Comparison of ENCODE assay signal across 18 cellular contexts in genomic region chr9:270657-271237, GRCh38. TPM values are rescaled to one million over a fixed set of nuclear protein-coding genes. Genes with fewer than 3 reads are reported as not detected.
DNase-seq lines count a peak whose midpoint lies in the region; ATAC-seq and TF ChIP-seq lines count a peak whose summit lies in the region.
"Had no signal": no experiment of that assay in that cellular context is flagged by ENCODE, and none has a peak within 500 bp of the region (broad histone marks: within the 10 kb centered on the region; RNA-seq: fewer than 3 reads in every experiment).

No MANE protein-coding gene starts in this region.

- 0 out of 2 replicates have a peak overlapping the region, but pooled peaks have one; percentile 10 for H2AFZ ChIP-seq in OCI-LY7 (ENCODE audit: low read length)

- CTCF ChIA-PET in OCI-LY7 (lab: Charles Lee; ENCODE audit: unreplicated experiment): no interaction called here

- H3K36me3 Mint-ChIP-seq in activated naive CD4-positive, alpha-beta T cell treated with anti-CD3 and anti-CD28 coated beads, Interleukin-2, amount 50 U/mL, for 24 hours: peaks cover 13% of the 10 kb centered on the region
- peaks cover 26% of the 10 kb centered on the region for H3K36me3 Mint-ChIP-seq in activated naive CD8-positive, alpha-beta T cell treated with anti-CD3 and anti-CD28 coated beads, Interleukin-2, amount 50 U/mL, for 24 hours (ENCODE audit: low read depth)
- H3K36me3 Mint-ChIP-seq in stimulated activated memory B cell treated with anti-CD40 and anti-IgM and Interleukin-4, amounts not matched to agents 10 μg/mL and 1 μg/mL and 100 μg/mL, for 72 hours: peaks cover 18% of the 10 kb centered on the region

- H3K79me2 ChIP-seq in OCI-LY7 (ENCODE audit: insufficient read depth, low read depth, low read length): peaks cover 24% of the 10 kb centered on the region

- no peak overlapping the region for H3K4me3 Mint-ChIP-seq in activated naive CD4-positive, alpha-beta T cell treated with anti-CD3 and anti-CD28 coated beads, Interleukin-2, amount 50 U/mL, for 24 hours
- H3K4me3 Mint-ChIP-seq in activated naive CD8-positive, alpha-beta T cell treated with anti-CD3 and anti-CD28 coated beads, Interleukin-2, amount 50 U/mL, for 24 hours: no peak overlapping the region
- H3K4me3 Mint-ChIP-seq in stimulated activated memory B cell treated with anti-CD40 and anti-IgM and Interleukin-4, amounts not matched to agents 10 μg/mL and 1 μg/mL and 100 μg/mL, for 72 hours: no peak overlapping the region

- H3K4me2 ChIP-seq in OCI-LY7 (ENCODE audit: low read length): no peak overlapping the region

- no peak overlapping the region for H3K27ac ChIP-seq in OCI-LY7 (ENCODE audit: low read depth, low read length, poor library complexity, severe bottlenecking)
- H3K27ac ChIP-seq: left ventricle myocardium inferior, VCaP had no signal

- peaks cover 18% of the 10 kb centered on the region for H3K4me1 ChIP-seq in OCI-LY7 (ENCODE audit: insufficient read depth, low read length, poor library complexity, severe bottlenecking)
- H3K4me1 ChIP-seq: left ventricle myocardium inferior, tibial nerve had no signal

- no peaks in the 10 kb centered on the region for H3K27me3 Mint-ChIP-seq in activated naive CD4-positive, alpha-beta T cell treated with anti-CD3 and anti-CD28 coated beads, Interleukin-2, amount 50 U/mL, for 24 hours
- no peaks in the 10 kb centered on the region for H3K27me3 Mint-ChIP-seq in activated naive CD8-positive, alpha-beta T cell treated with anti-CD3 and anti-CD28 coated beads, Interleukin-2, amount 50 U/mL, for 24 hours
- no peaks in the 10 kb centered on the region for H3K27me3 Mint-ChIP-seq in stimulated activated memory B cell treated with anti-CD40 and anti-IgM and Interleukin-4, amounts not matched to agents 10 μg/mL and 1 μg/mL and 100 μg/mL, for 72 hours

- no peak for TF ChIP-seq CTCF in OCI-LY7 (conservative IDR thresholded peaks at IDR 0.05; ENCODE audit: low read length)

- intact Hi-C loops in OCI-LY7 (cut with micrococcal nuclease; ENCODE audit: unreplicated experiment): loop anchor here (5.0 kb wide), 1 partner anchor 297 kb away; no protein-coding TSS in a partner anchor

- POLR2A ChIA-PET in OCI-LY7 (lab: Charles Lee): no interaction called here

- H3K4me3 ChIP-seq in OCI-LY7 (ENCODE audit: low read depth, low read length, poor library complexity, severe bottlenecking): no peak overlapping the region
- H3K4me3 ChIP-seq: left ventricle myocardium inferior, tibial nerve had no signal

- H3K27ac Mint-ChIP-seq in activated naive CD4-positive, alpha-beta T cell treated with anti-CD3 and anti-CD28 coated beads, Interleukin-2, amount 50 U/mL, for 24 hours: peak overlapping the region; percentile 3
- peak overlapping the region; percentile 29 for H3K27ac Mint-ChIP-seq in activated naive CD8-positive, alpha-beta T cell treated with anti-CD3 and anti-CD28 coated beads, Interleukin-2, amount 50 U/mL, for 24 hours
- peak overlapping the region; percentile 97 for H3K27ac Mint-ChIP-seq in stimulated activated memory B cell treated with anti-CD40 and anti-IgM and Interleukin-4, amounts not matched to agents 10 μg/mL and 1 μg/mL and 100 μg/mL, for 72 hours

- H3K9me3 Mint-ChIP-seq in activated naive CD4-positive, alpha-beta T cell treated with anti-CD3 and anti-CD28 coated beads, Interleukin-2, amount 50 U/mL, for 24 hours: no peaks in the 10 kb centered on the region
- peaks cover 9% of the 10 kb centered on the region for H3K9me3 Mint-ChIP-seq in activated naive CD8-positive, alpha-beta T cell treated with anti-CD3 and anti-CD28 coated beads, Interleukin-2, amount 50 U/mL, for 24 hours
- no peaks in the 10 kb centered on the region for H3K9me3 Mint-ChIP-seq in stimulated activated memory B cell treated with anti-CD40 and anti-IgM and Interleukin-4, amounts not matched to agents 10 μg/mL and 1 μg/mL and 100 μg/mL, for 72 hours

- DNase-seq in activated naive CD4-positive, alpha-beta T cell treated with anti-CD3 and anti-CD28 coated beads, Interleukin-2, amount 50 U/mL, for 16 hours: no peak
- DNase-seq in OCI-LY7 (ENCODE audit: low spot score): no peak
- DNase-seq in activated naive CD8-positive, alpha-beta T cell treated with anti-CD3 and anti-CD28 coated beads, Interleukin-2, amount 50 U/mL, for 24 hours: no peak
- DNase-seq in globus pallidus (ENCODE audit: low spot score): no peak
- DNase-seq in Ammon's horn (ENCODE audit: low spot score): no peak
- no peak for DNase-seq in KBM-7
- DNase-seq: activated gamma-delta T cell treated with Interleukin-2 at 50 U/mL for 16 hours; H7; head of caudate nucleus; left ventricle myocardium inferior; NCI-H1436 treated with DMSO at 0.1 percent for 48 hours; NCI-H526; SHP77; stimulated activated naive CD4-positive, alpha-beta T cell had no signal

- no peak for ATAC-seq in activated naive CD8-positive, alpha-beta T cell treated with anti-CD3 and anti-CD28 coated beads, Interleukin-2, amount 50 U/mL, for 24 hours
- no peak for ATAC-seq in stimulated activated memory B cell treated with anti-CD40 and anti-IgM and Interleukin-4, amounts not matched to agents 10 μg/mL and 1 μg/mL and 100 μg/mL, for 72 hours

- H3K9me2 ChIP-seq in OCI-LY7 (ENCODE audit: insufficient read depth, low read length): no peaks in the 10 kb centered on the region

- H4K20me1 ChIP-seq in OCI-LY7 (ENCODE audit: insufficient read depth, low read length): no peaks in the 10 kb centered on the region

- H3K4me1 Mint-ChIP-seq in activated naive CD4-positive, alpha-beta T cell treated with anti-CD3 and anti-CD28 coated beads, Interleukin-2, amount 50 U/mL, for 24 hours: peaks cover 48% of the 10 kb centered on the region
- peaks cover 57% of the 10 kb centered on the region for H3K4me1 Mint-ChIP-seq in activated naive CD8-positive, alpha-beta T cell treated with anti-CD3 and anti-CD28 coated beads, Interleukin-2, amount 50 U/mL, for 24 hours
- peaks cover 45% of the 10 kb centered on the region for H3K4me1 Mint-ChIP-seq in stimulated activated memory B cell treated with anti-CD40 and anti-IgM and Interleukin-4, amounts not matched to agents 10 μg/mL and 1 μg/mL and 100 μg/mL, for 72 hours

- H3K9me3 ChIP-seq in OCI-LY7 (ENCODE audit: low read length): no peaks in the 10 kb centered on the region
- H3K9me3 ChIP-seq: left ventricle myocardium inferior, tibial nerve had no signal

- no TSS peak for BruUV-seq in OCI-LY7 (replicated peaks; lab: Mats Ljungman, UMichigan)

- peaks cover 14% of the 10 kb centered on the region for H3K36me3 ChIP-seq in OCI-LY7 (ENCODE audit: insufficient read depth, low read length)
- H3K36me3 ChIP-seq: left ventricle myocardium inferior, tibial nerve had no signal

- in situ Hi-C loops in KBM-7 (cut with MboI; ENCODE audit: low pct_unique_long_range_greater_than_20kb, low sequenced_read_pairs): no loop called here

RNA-seq across cellular contexts. Expression of gene DOCK8, which starts 56.1 kb away (rescaled TPM):
- 59.0 and 63.7 TPM in 2 replicates for total RNA-seq in OCI-LY7 (2014; rRNA removed; shearing (Covaris generic))
- 145 TPM in 2 replicates for total RNA-seq in OCI-LY7 (2022)

Comparison
In these comparisons a context has a peak if more than half of its experiments do, and no peak if none do; other contexts are left out.
1. H3K27ac Mint-ChIP-seq: peak in every context shown above with its lines; median percentile 97 in stimulated activated memory B cell treated with anti-CD40 and anti-IgM and Interleukin-4, amounts not matched to agents 10 μg/mL and 1 μg/mL and 100 μg/mL, for 72 hours; 29 in activated naive CD8-positive, alpha-beta T cell treated with anti-CD3 and anti-CD28 coated beads, Interleukin-2, amount 50 U/mL, for 24 hours; 3 in activated naive CD4-positive, alpha-beta T cell treated with anti-CD3 and anti-CD28 coated beads, Interleukin-2, amount 50 U/mL, for 24 hours.